In the genomic region with DNA sequence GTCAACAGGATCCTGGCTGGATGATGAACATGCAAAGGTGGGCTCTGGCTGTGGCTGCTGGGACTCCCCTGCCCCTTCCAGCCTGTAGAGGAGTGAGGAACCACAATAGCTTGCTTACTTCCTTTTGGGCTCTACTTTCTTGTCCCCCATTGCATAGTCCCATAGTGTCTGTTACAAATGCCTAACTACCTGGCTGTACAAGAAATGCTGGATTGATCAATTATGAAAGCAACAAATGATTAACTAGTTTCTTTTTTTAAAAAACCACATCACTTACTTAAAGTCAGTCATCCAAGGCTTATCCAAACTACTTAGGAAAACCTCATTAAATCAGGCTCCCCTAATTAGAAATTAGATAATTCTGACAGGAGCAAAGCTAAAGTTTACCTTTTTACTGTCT, we compare ENCODE assay signal across 18 cellular contexts.
DNase-seq lines count a peak whose midpoint lies in the region; ATAC-seq, FAIRE-seq and TF ChIP-seq lines count a peak whose summit lies in the region.
"Had no signal": no experiment of that assay in that cellular context is flagged by ENCODE, and none has a peak within 500 bp of the region (broad histone marks: within the 10 kb centered on the region; RNA-seq: fewer than 3 reads in every experiment).

No MANE protein-coding gene starts in this region.

- intact Hi-C loops in kidney (cut with DNase I) (no loop called here), colonic mucosa (cut with DNase I) (no loop called here)
- intact Hi-C loops in CD8-positive, alpha-beta T cell (cut with DNase I, micrococcal nuclease), result no loop called here

- CTCF ChIA-PET in CD8-positive, alpha-beta T cell (lab: Charles Lee), result no interaction called here

- DNase-seq in kidney (no peak), left lobe of liver (ENCODE audit: low spot score) (no peak), renal cortical epithelial cell (ENCODE audit: low read depth) (peak; percentile 93), RPMI8226 (no peak), colonic mucosa (no peak)
- no peak for DNase-seq in CD8-positive, alpha-beta T cell
- DNase-seq: 8988T; Calu3; CD4-positive, alpha-beta memory T cell; DMS79 treated with DMSO at 0.1 percent for 48 hours; GF-D8; H9 had no signal

- H3K4me1 ChIP-seq in kidney (ENCODE audit: control insufficient read depth in 1 of 2, insufficient read depth in 1 of 2, low read depth in 1 of 2, low read length in 2 of 2) (peaks cover 3 to 11% of the 10 kb centered on the region in 2 donors), colonic mucosa (no peaks in the 10 kb centered on the region)
- H3K4me1 ChIP-seq in CD8-positive, alpha-beta T cell (ENCODE audit: insufficient read depth, low read length), result no peaks in the 10 kb centered on the region
- H3K4me1 ChIP-seq: BLaER1 had no signal

- H3K9ac ChIP-seq in kidney (ENCODE audit: low read length in 2 of 2), result peak overlapping the region in 1 of 2 donors; percentile 29
- H3K9ac ChIP-seq in colonic mucosa (ENCODE audit: low read depth in 2 of 2, low read length in 2 of 2), result no peak overlapping the region
- H3K9ac ChIP-seq: BLaER1 had no signal

- no peak overlapping the region for H3K4me3 Mint-ChIP-seq in CD8-positive, alpha-beta T cell
- H3K4me3 Mint-ChIP-seq: CD14-positive monocyte; CD4-positive, alpha-beta memory T cell; H9 had no signal

- H3K4me3 ChIP-seq in kidney (ENCODE audit: low read length in 2 of 2), result peak overlapping the region; percentile 14 to 26
- no peak overlapping the region for H3K4me3 ChIP-seq in colonic mucosa
- H3K4me3 ChIP-seq in CD8-positive, alpha-beta T cell (ENCODE audit: low read depth, low read length), result no peak overlapping the region
- H3K4me3 ChIP-seq: BLaER1, GM12878 had no signal

- no peaks in the 10 kb centered on the region for H3K36me3 ChIP-seq in kidney (ENCODE audit: control insufficient read depth in 1 of 2, insufficient read depth in 2 of 2, low read length in 2 of 2)
- no peaks in the 10 kb centered on the region for H3K36me3 ChIP-seq in colonic mucosa
- H3K36me3 ChIP-seq in CD8-positive, alpha-beta T cell (ENCODE audit: insufficient read depth, low read length), result no peaks in the 10 kb centered on the region
- H3K36me3 ChIP-seq: BLaER1 had no signal

- POLR2A ChIA-PET in CD8-positive, alpha-beta T cell (lab: Charles Lee), result no interaction called here

- H3K27ac Mint-ChIP-seq in CD8-positive, alpha-beta T cell, result no peak overlapping the region
- H3K27ac Mint-ChIP-seq: CD14-positive monocyte; CD4-positive, alpha-beta memory T cell; H9 had no signal

- H3K36me3 Mint-ChIP-seq in CD8-positive, alpha-beta T cell, result no peaks in the 10 kb centered on the region
- H3K36me3 Mint-ChIP-seq: CD14-positive monocyte; CD4-positive, alpha-beta memory T cell had no signal

- ATAC-seq in GM18861 (IDR thresholded peaks at IDR 0.05; ENCODE audit: unreplicated experiment) (peak; percentile 50), left lobe of liver (peak; percentile 58)
- ATAC-seq in CD8-positive, alpha-beta T cell, result no peak
- ATAC-seq: GM12878 had no signal

- peak overlapping the region; percentile 75 to 79 for H3K27ac ChIP-seq in kidney (ENCODE audit: low read depth in 2 of 2, low read length in 2 of 2)
- no peak overlapping the region for H3K27ac ChIP-seq in colonic mucosa
- no peak overlapping the region for H3K27ac ChIP-seq in CD8-positive, alpha-beta T cell (ENCODE audit: low read depth, low read length)
- H3K27ac ChIP-seq: BLaER1 had no signal

- no peaks in the 10 kb centered on the region for H3K4me1 Mint-ChIP-seq in CD8-positive, alpha-beta T cell (ENCODE audit: low read depth)
- H3K4me1 Mint-ChIP-seq: CD14-positive monocyte; CD4-positive, alpha-beta memory T cell had no signal

- H3K27me3 ChIP-seq in colonic mucosa, result no peaks in the 10 kb centered on the region
- H3K27me3 ChIP-seq in CD8-positive, alpha-beta T cell (ENCODE audit: insufficient read depth, low read length), result no peaks in the 10 kb centered on the region
- H3K27me3 ChIP-seq: BLaER1 had no signal

- TF ChIP-seq CTCF in kidney (IDR thresholded peaks at IDR 0.05; ENCODE audit: borderline replicate concordance, extremely low read depth, insufficient read depth) (no peak), colonic mucosa (IDR thresholded peaks at IDR 0.05) (no peak)
- no peak for TF ChIP-seq CTCF in CD8-positive, alpha-beta T cell (IDR thresholded peaks at IDR 0.05)

- FAIRE-seq in kidney (lab: Jason Lieb, UNC), result peak; percentile 19
- FAIRE-seq: GM12878, GM19239, H1 had no signal

- H3K9me3 ChIP-seq in kidney (ENCODE audit: control insufficient read depth in 1 of 2, low read length in 2 of 2), result no peaks in the 10 kb centered on the region
- no peaks in the 10 kb centered on the region for H3K9me3 ChIP-seq in colonic mucosa
- no peaks in the 10 kb centered on the region for H3K9me3 ChIP-seq in CD8-positive, alpha-beta T cell (ENCODE audit: low read length)
- H3K9me3 ChIP-seq: BLaER1 had no signal

- peaks cover 4% of the 10 kb centered on the region for H3K27me3 Mint-ChIP-seq in CD8-positive, alpha-beta T cell (ENCODE audit: low read depth)

- H3K9me3 Mint-ChIP-seq in CD8-positive, alpha-beta T cell, result no peaks in the 10 kb centered on the region
- H3K9me3 Mint-ChIP-seq: CD14-positive monocyte; CD4-positive, alpha-beta memory T cell; H9 had no signal

Comparison
In these comparisons a context has a peak if more than half of its experiments do, and no peak if none do; other contexts are left out.
1. H3K27ac ChIP-seq: peak in kidney (2 of 2); none in colonic mucosa (single experiment) and CD8-positive, alpha-beta T cell (single experiment).
2. H3K4me3 ChIP-seq: peak in kidney (2 of 2); none in colonic mucosa (single experiment) and CD8-positive, alpha-beta T cell (single experiment).